ENCODE assay signal across 8 cellular contexts in genomic region chr1:975896-976683, GRCh38. TPM values are rescaled to one million over a fixed set of nuclear protein-coding genes. Genes with fewer than 3 reads are reported as not detected.
DNase-seq lines count a peak whose midpoint lies in the region; ATAC-seq and TF ChIP-seq lines count a peak whose summit lies in the region.

No MANE protein-coding gene starts in this region.

- TF ChIP-seq CTCF in HFFc6 (IDR thresholded peaks at IDR 0.05) (peak; percentile 80), psoas muscle (IDR thresholded peaks at IDR 0.05) (peak; percentile 39)

- H3K4me3 ChIP-seq in psoas muscle: peak overlapping the region; percentile 28

- no peaks in the 10 kb centered on the region for H3K4me1 Mint-ChIP-seq in HFFc6 (ENCODE audit: low read depth)

- H3K4me3 Mint-ChIP-seq in HFFc6: no peak overlapping the region

- H3K27me3 ChIP-seq in psoas muscle (ENCODE audit: insufficient read depth in 3 of 3, low read length in 2 of 3): peaks cover 0 to 6% (median 0%) of the 10 kb centered on the region in 3 donors

- peaks cover 3% of the 10 kb centered on the region; the same call in 1 of the 2 replicates for H3K27me3 Mint-ChIP-seq in HFFc6 (ENCODE audit: insufficient read depth)

- 8 to 18% (median 10%) methylated on average over 25 to 40 of the region's 40 CpGs for WGBS in psoas muscle, 3 donors

- H3K36me3 ChIP-seq in psoas muscle (ENCODE audit: insufficient read depth in 1 of 2, low read depth in 1 of 2): no peaks in the 10 kb centered on the region

- H3K27ac ChIP-seq in psoas muscle: peak overlapping the region; percentile 75

- no peaks in the 10 kb centered on the region for H3K9me3 ChIP-seq in psoas muscle

- intact Hi-C loops in psoas muscle (cut with DNase I): loop anchor here in 1 of 2 donors (5.0 kb wide), 1 partner anchor 74 kb away; no protein-coding TSS in a partner anchor

- no peak overlapping the region for H3K27ac Mint-ChIP-seq in HFFc6

- H3K36me3 Mint-ChIP-seq in HFFc6 (ENCODE audit: low read depth): no peaks in the 10 kb centered on the region

- ATAC-seq in psoas muscle: peak in 3 of 4 donors; percentile 1 to 33 (median 8)
- no peak for ATAC-seq in HG03378 (IDR thresholded peaks at IDR 0.05; ENCODE audit: unreplicated experiment)

- H3K9me3 Mint-ChIP-seq in HFFc6: 0 out of 2 replicates have a peak, but pooled peaks cover 3% of the 10 kb centered on the region

- H3K4me1 ChIP-seq in psoas muscle: peaks cover 27% of the 10 kb centered on the region

- peak; percentile 88 for DNase-seq in Daoy (ENCODE audit: low read depth)
- DNase-seq in HFFc6: peak; percentile 68
- peak; percentile 41 for DNase-seq in NOMO-1 treated with dmso at 0.1 percent for 144 hours (lab: John Stamatoyannopoulos, UW; ENCODE audit: unreplicated experiment)
- peak; percentile 80 for DNase-seq in activated T-cell treated with anti-CD3 and anti-CD28 coated beads, Interleukin-2, amount 50 U/mL, for 1 hour
- DNase-seq in fibroblast of peridontal ligament (ENCODE audit: extremely low read depth): peak; percentile 41
- peak; percentile 41 to 75 for DNase-seq in psoas muscle
- DNase-seq in kidney glomerular epithelial cell (lab: John Stamatoyannopoulos, UW): no peak

RNA-seq across cellular contexts. Expression of gene PERM1, which starts 5.8 kb away (rescaled TPM):
- not detected in 2 replicates for total RNA-seq in Daoy (2014; rRNA removed; shearing (Covaris generic))
- total RNA-seq in HFFc6 (2021; fragmentation: NEBNext Ultra II Directional; extraction: Animal tissue kit (Norgen Biotek cat#: 25700)): under 1 TPM in 2 of 6 experiments, not detected in 4; 0.17 to 0.18 TPM
- 100 to 1,000 TPM in 2 of 4 donors, 10 to 100 TPM in 2; 13.9 to 249 (median 109) TPM for total RNA-seq in psoas muscle
- 100 to 1,000 TPM in 1 of 3 donors, 10 to 100 TPM in 2; 38.1 to 239 (median 58.5) TPM for polyA plus RNA-seq in psoas muscle

RNA-seq across cellular contexts. Expression of gene PLEKHN1, which starts 9.8 kb away (rescaled TPM):
- total RNA-seq in Daoy (2014; rRNA removed; shearing (Covaris generic)): 0.11 and 3.8 TPM in 2 replicates
- 1 to 10 TPM; 5.2 to 6.9 (median 6.0) TPM for total RNA-seq in HFFc6 (2021; fragmentation: NEBNext Ultra II Directional; extraction: Animal tissue kit (Norgen Biotek cat#: 25700))
- total RNA-seq in psoas muscle: not detected
- polyA plus RNA-seq in psoas muscle: under 1 TPM in 1 of 3 donors, not detected in 2; 0.03 TPM

RNA-seq across cellular contexts. Expression of gene KLHL17, which starts 15.7 kb away (rescaled TPM):
- 9.4 and 13.9 TPM in 2 replicates for total RNA-seq in Daoy (2014; rRNA removed; shearing (Covaris generic))
- total RNA-seq in HFFc6 (2021; fragmentation: NEBNext Ultra II Directional; extraction: Animal tissue kit (Norgen Biotek cat#: 25700)): 10 to 100 TPM; 12.2 to 17.5 (median 13.2) TPM
- 1 to 10 TPM; 2.1 to 3.8 (median 3.0) TPM for total RNA-seq in psoas muscle
- polyA plus RNA-seq in psoas muscle: 1 to 10 TPM; 3.4 to 5.5 (median 4.1) TPM

RNA-seq across cellular contexts. Expression of gene NOC2L, which starts 17.0 kb away (rescaled TPM):
- 256 and 271 TPM in 2 replicates for total RNA-seq in Daoy (2014; rRNA removed; shearing (Covaris generic))
- 100 to 1,000 TPM; 112 to 142 (median 119) TPM for total RNA-seq in HFFc6 (2021; fragmentation: NEBNext Ultra II Directional; extraction: Animal tissue kit (Norgen Biotek cat#: 25700))
- 10 to 100 TPM; 61.4 to 87.0 (median 82.7) TPM for total RNA-seq in psoas muscle
- 100 to 1,000 TPM in 1 of 3 donors, 10 to 100 TPM in 2; 78.1 to 106 (median 92.7) TPM for polyA plus RNA-seq in psoas muscle

RNA-seq across cellular contexts. Expression of gene HES4, which starts 23.8 kb away (rescaled TPM):
- total RNA-seq in Daoy (2014; rRNA removed; shearing (Covaris generic)): 30.1 and 36.3 TPM in 2 replicates
- 10 to 100 TPM; 14.1 to 17.4 (median 15.6) TPM for total RNA-seq in HFFc6 (2021; fragmentation: NEBNext Ultra II Directional; extraction: Animal tissue kit (Norgen Biotek cat#: 25700))
- total RNA-seq in psoas muscle: 10 to 100 TPM in 3 of 4 donors, 1 to 10 TPM in 1; 7.2 to 21.8 (median 12.6) TPM
- 10 to 100 TPM in 1 of 3 donors, 1 to 10 TPM in 2; 2.3 to 20.2 (median 5.4) TPM for polyA plus RNA-seq in psoas muscle

Comparison
In these comparisons a context has a peak if more than half of its experiments do, and no peak if none do; other contexts are left out.
1. RNA of gene PERM1, which starts 5.8 kb away (total RNA-seq): 13.9 to 249 TPM in psoas muscle; 0.17 to 0.18 TPM in HFFc6 and not detected in Daoy; every median in the first group is over 10 times any median in the second.